8 cellular contexts compared by ENCODE assay signal in genomic region chr17:81685108-81685507, GRCh38.
DNase-seq lines count a peak whose midpoint lies in the region; ATAC-seq lines count a peak whose summit lies in the region.

No MANE protein-coding gene starts in this region.

- H3K36me3 Mint-ChIP-seq in T-helper 1 cell treated with Interleukin-12 subunit alpha and Interleukin-12 subunit beta and Interleukin-4 antibody, amounts not matched to agents 30 μg/mL and 1 μg/mL, for 36 hours (ENCODE audit: low read depth) = peaks cover 34% of the 10 kb centered on the region

- peak overlapping the region; percentile 80 for H3K4me3 ChIP-seq in rectal smooth muscle tissue (ENCODE audit: low read length)

- H3K27ac ChIP-seq in epithelial cell of prostate (peak overlapping the region; percentile 98), rectal smooth muscle tissue (ENCODE audit: low read depth, low read length) (no peak overlapping the region)

- H3K27ac Mint-ChIP-seq in T-helper 1 cell treated with Interleukin-12 subunit alpha and Interleukin-12 subunit beta and Interleukin-4 antibody, amounts not matched to agents 30 μg/mL and 1 μg/mL, for 36 hours = no peak overlapping the region

- ATAC-seq in GM18909 (IDR thresholded peaks at IDR 0.05; ENCODE audit: poor library complexity, unreplicated experiment) = no peak

- no peak overlapping the region for H3K9ac ChIP-seq in rectal smooth muscle tissue (ENCODE audit: low read length)

- peak overlapping the region; percentile 85 for H3K4me3 Mint-ChIP-seq in T-helper 1 cell treated with Interleukin-12 subunit alpha and Interleukin-12 subunit beta and Interleukin-4 antibody, amounts not matched to agents 30 μg/mL and 1 μg/mL, for 36 hours

- no peaks in the 10 kb centered on the region for H3K9me3 Mint-ChIP-seq in T-helper 1 cell treated with Interleukin-12 subunit alpha and Interleukin-12 subunit beta and Interleukin-4 antibody, amounts not matched to agents 30 μg/mL and 1 μg/mL, for 36 hours

- H3K27me3 ChIP-seq in rectal smooth muscle tissue (ENCODE audit: control insufficient read depth, insufficient read depth, low read length) = no peaks in the 10 kb centered on the region

- H3K36me3 ChIP-seq in rectal smooth muscle tissue (ENCODE audit: control insufficient read depth, insufficient read depth, low read length) = peaks cover 18% of the 10 kb centered on the region

- no peaks in the 10 kb centered on the region for H3K27me3 Mint-ChIP-seq in T-helper 1 cell treated with Interleukin-12 subunit alpha and Interleukin-12 subunit beta and Interleukin-4 antibody, amounts not matched to agents 30 μg/mL and 1 μg/mL, for 36 hours (ENCODE audit: low read depth)

- peaks cover 21% of the 10 kb centered on the region for H3K4me1 Mint-ChIP-seq in T-helper 1 cell treated with Interleukin-12 subunit alpha and Interleukin-12 subunit beta and Interleukin-4 antibody, amounts not matched to agents 30 μg/mL and 1 μg/mL, for 36 hours (ENCODE audit: low read depth)

- no peak for DNase-seq in T-helper 1 cell
- DNase-seq in T1000 (lab: John Stamatoyannopoulos, UW) = peak; percentile 40
- DNase-seq in epithelial cell of prostate (ENCODE audit: low read depth, low spot score) = peak; percentile 63
- no peak for DNase-seq in hippocampal formation (lab: John Stamatoyannopoulos, UW)
- no peak for DNase-seq in medulla oblongata (ENCODE audit: extremely low spot score)

- peaks cover 17% of the 10 kb centered on the region for H3K4me1 ChIP-seq in rectal smooth muscle tissue (ENCODE audit: control insufficient read depth, insufficient read depth, low read length)

Comparison
In these comparisons a context has a peak if more than half of its experiments do, and no peak if none do; other contexts are left out.
1. DNase-seq: peak in T1000 (single experiment) and epithelial cell of prostate (single experiment); none in T-helper 1 cell (0 of 5), hippocampal formation (0 of 2) and medulla oblongata (single experiment).